Comparison of ENCODE assay signal across 18 cellular contexts in genomic region chr14:104510216-104510615, GRCh38.
A peak's percentile ranks its signal among the peaks of the same experiment; 100 is the strongest.
DNase-seq lines count a peak whose midpoint lies in the region; ATAC-seq and TF ChIP-seq lines count a peak whose summit lies in the region.
"Had no signal": no experiment of that assay in that cellular context is flagged by ENCODE, and none has a peak within 500 bp of the region (broad histone marks: within the 10 kb centered on the region; RNA-seq: fewer than 3 reads in every experiment).

No MANE protein-coding gene starts in this region.

- no peak for TF ChIP-seq CTCF in heart right ventricle (IDR thresholded peaks at IDR 0.05)

- peaks cover 0 to 6% (median 0%) of the 10 kb centered on the region in 7 donors for H3K27me3 ChIP-seq in heart right ventricle
- H3K27me3 ChIP-seq in H7 (ENCODE audit: control insufficient read depth, insufficient read depth, low read length), result no peaks in the 10 kb centered on the region

- ATAC-seq in heart right ventricle (no peak), HG03457 (IDR thresholded peaks at IDR 0.05; ENCODE audit: unreplicated experiment) (no peak)

- intact Hi-C loops in cardiac septum (cut with DNase I), result no loop called here
- intact Hi-C loops in heart right ventricle (cut with DNase I), result no loop called here

- H3K4me3 ChIP-seq in heart right ventricle, result no peak overlapping the region
- H3K4me3 ChIP-seq in H7 (ENCODE audit: insufficient read depth, low read depth, low read length), result no peak overlapping the region
- H3K4me3 ChIP-seq: A549 had no signal

- DNase-seq in cardiac septum (ENCODE audit: low spot score), result peak; percentile 60
- DNase-seq in heart right ventricle, result no peak
- peak; percentile 63 for DNase-seq in H7
- DNase-seq in ecto neural progenitor cell (ENCODE audit: low spot score), result peak; percentile 43
- DNase-seq in stimulated activated CD8-positive, alpha-beta memory T cell treated with anti-CD3 and anti-CD28 coated beads, Interleukin-4, amount 100 ng/mL, for 48 hours, result peak; percentile 8
- DNase-seq in stimulated activated CD4-positive, alpha-beta T cell treated with anti-CD3 and anti-CD28 coated beads, Interleukin-4, amount 100 ng/mL, for 1 hour, result no peak
- no peak for DNase-seq in NCI-H2107 (lab: John Stamatoyannopoulos, UW)
- DNase-seq: AML-193, DMS153, DND-41, NCI-H1436, NCI-H187, NCI-H526 treated with DMSO at 0.1 percent for 48 hours, RPMI8226, SHP77, SW 1271 had no signal

- peaks cover 0 to 11% (median 0%) of the 10 kb centered on the region in 9 donors for H3K4me1 ChIP-seq in heart right ventricle
- H3K4me1 ChIP-seq: A549 had no signal

- 57 to 62% methylated on average over 3 of the region's 3 CpGs for WGBS in heart right ventricle, 2 donors

- H3K9me3 ChIP-seq in heart right ventricle, result peaks cover 0 to 10% (median 0%) of the 10 kb centered on the region in 11 donors
- H3K9me3 ChIP-seq: A549 had no signal

- no peaks in the 10 kb centered on the region for H3K36me3 ChIP-seq in heart right ventricle
- no peaks in the 10 kb centered on the region for H3K36me3 ChIP-seq in H7 (replicated peaks; ENCODE audit: control insufficient read depth, insufficient read depth, low read length)

- H3K27ac ChIP-seq in heart right ventricle, result peak overlapping the region in 4 of 10 donors; percentile 15 to 58 (median 28)
- H3K27ac ChIP-seq: A549 had no signal

Comparison
In these comparisons a context has a peak if more than half of its experiments do, and no peak if none do; other contexts are left out.
1. DNase-seq: peak in cardiac septum (single experiment), H7 (single experiment), ecto neural progenitor cell (single experiment) and stimulated activated CD8-positive, alpha-beta memory T cell treated with anti-CD3 and anti-CD28 coated beads, Interleukin-4, amount 100 ng/mL, for 48 hours (single experiment); none in heart right ventricle (0 of 2), stimulated activated CD4-positive, alpha-beta T cell treated with anti-CD3 and anti-CD28 coated beads, Interleukin-4, amount 100 ng/mL, for 1 hour (single experiment) and NCI-H2107 (single experiment).